Comparison of ENCODE assay signal across 30 cellular contexts in the genomic region with DNA sequence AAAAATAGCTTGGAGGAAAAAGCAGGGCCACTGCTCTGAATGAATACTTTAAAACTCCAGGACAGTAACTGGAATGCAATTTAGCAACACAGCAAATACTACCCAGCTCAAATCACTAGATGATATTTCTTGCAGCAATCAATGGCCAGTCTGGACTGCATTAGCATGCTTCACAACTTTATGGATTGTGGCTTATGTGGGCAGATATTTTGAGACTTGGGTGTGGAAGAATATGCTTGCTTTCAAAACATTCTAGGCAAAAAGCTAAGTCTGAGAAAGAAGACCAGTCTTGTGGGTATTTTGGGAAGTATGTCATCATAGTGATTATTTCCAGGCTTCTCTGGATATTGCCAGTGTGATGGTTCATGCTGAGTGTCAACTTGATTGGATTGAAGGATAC. TPM values are rescaled to one million over a fixed set of nuclear protein-coding genes. Genes with fewer than 3 reads are reported as not detected.
A peak's percentile ranks its signal among the peaks of the same experiment; 100 is the strongest.
DNase-seq lines count a peak whose midpoint lies in the region; TF ChIP-seq lines count a peak whose summit lies in the region.
"Had no signal": no experiment of that assay in that cellular context is flagged by ENCODE, and none has a peak within 500 bp of the region (broad histone marks: within the 10 kb centered on the region; RNA-seq: fewer than 3 reads in every experiment).

No MANE protein-coding gene starts in this region.

- TF ChIP-seq CTCF in AG04449 (IDR thresholded peaks at IDR 0.05; ENCODE audit: insufficient read depth, low read length, missing control alignments) (no peak), HFFc6 (IDR thresholded peaks at IDR 0.05) (no peak), coronary artery (IDR thresholded peaks at IDR 0.05) (no peak), osteocyte (IDR thresholded peaks at IDR 0.05) (no peak)

- peaks cover 16% of the 10 kb centered on the region for H3K27me3 Mint-ChIP-seq in HFFc6 (ENCODE audit: insufficient read depth)
- H3K27me3 Mint-ChIP-seq in osteocyte (ENCODE audit: unreplicated experiment): peaks cover 13% of the 10 kb centered on the region

- POLR2A ChIA-PET in AG04449 (lab: Yijun Ruan, JAX): no interaction called here

- H3K4me1 Mint-ChIP-seq in HFFc6 (ENCODE audit: low read depth) (peaks cover 17% of the 10 kb centered on the region), osteocyte (ENCODE audit: unreplicated experiment) (peaks cover 49% of the 10 kb centered on the region)
- H3K4me1 Mint-ChIP-seq: activated CD8-positive, alpha-beta memory T cell treated with anti-CD3 and anti-CD28 coated beads, Interleukin-2, amount 10 ng/mL, durations not matched to agents 7 days and 5 days; activated naive CD4-positive, alpha-beta T cell treated with anti-CD3 and anti-CD28 coated beads, Interleukin-2, amount 10 ng/mL, durations not matched to agents 7 days and 5 days had no signal

- CTCF ChIA-PET in AG04449 (lab: Yijun Ruan, JAX): no interaction called here

- H3K27ac Mint-ChIP-seq in HFFc6: no peak overlapping the region
- H3K27ac Mint-ChIP-seq in osteocyte (ENCODE audit: unreplicated experiment): peak overlapping the region; percentile 78
- H3K27ac Mint-ChIP-seq: activated CD8-positive, alpha-beta memory T cell treated with anti-CD3 and anti-CD28 coated beads, Interleukin-2, amount 10 ng/mL, durations not matched to agents 7 days and 5 days; activated naive CD4-positive, alpha-beta T cell treated with anti-CD3 and anti-CD28 coated beads, Interleukin-2, amount 10 ng/mL, durations not matched to agents 7 days and 5 days; mesothelial cell of epicardium; natural killer cell treated with Interleukin-12 subunit alpha and Interleukin-12 subunit beta and Interleukin-15 and Interleukin-18, amount 100 ng/mL, for 72 hours; T-helper 17 cell had no signal

- H3K9me3 Mint-ChIP-seq in HFFc6: no peaks in the 10 kb centered on the region
- no peaks in the 10 kb centered on the region for H3K9me3 Mint-ChIP-seq in osteocyte (ENCODE audit: unreplicated experiment)
- H3K9me3 Mint-ChIP-seq: activated naive CD4-positive, alpha-beta T cell treated with anti-CD3 and anti-CD28 coated beads, Interleukin-2, amount 10 ng/mL, durations not matched to agents 7 days and 5 days; central memory CD8-positive, alpha-beta T cell had no signal

- no peaks in the 10 kb centered on the region for H3K36me3 Mint-ChIP-seq in HFFc6 (ENCODE audit: low read depth)
- H3K36me3 Mint-ChIP-seq in osteocyte (ENCODE audit: unreplicated experiment): peaks cover 3% of the 10 kb centered on the region
- H3K36me3 Mint-ChIP-seq: activated CD8-positive, alpha-beta memory T cell treated with anti-CD3 and anti-CD28 coated beads, Interleukin-2, amount 10 ng/mL, durations not matched to agents 7 days and 5 days; activated naive CD4-positive, alpha-beta T cell treated with anti-CD3 and anti-CD28 coated beads, Interleukin-2, amount 10 ng/mL, durations not matched to agents 7 days and 5 days; mesothelial cell of epicardium; natural killer cell treated with Interleukin-12 subunit alpha and Interleukin-12 subunit beta and Interleukin-15 and Interleukin-18, amount 100 ng/mL, for 72 hours had no signal

- H3K4me3 Mint-ChIP-seq in HFFc6 (no peak overlapping the region), osteocyte (ENCODE audit: unreplicated experiment) (no peak overlapping the region)
- H3K4me3 Mint-ChIP-seq: activated CD8-positive, alpha-beta memory T cell treated with anti-CD3 and anti-CD28 coated beads, Interleukin-2, amount 10 ng/mL, durations not matched to agents 7 days and 5 days; activated naive CD4-positive, alpha-beta T cell treated with anti-CD3 and anti-CD28 coated beads, Interleukin-2, amount 10 ng/mL, durations not matched to agents 7 days and 5 days; central memory CD8-positive, alpha-beta T cell; mesothelial cell of epicardium; natural killer cell treated with Interleukin-12 subunit alpha and Interleukin-12 subunit beta and Interleukin-15 and Interleukin-18, amount 100 ng/mL, for 72 hours; T-helper 17 cell had no signal

- peak; percentile 65 for DNase-seq in AG04449 (ENCODE audit: low read depth, low spot score)
- peak; percentile 15 for DNase-seq in HFFc6
- DNase-seq in coronary artery (ENCODE audit: low spot score): no peak
- no peak for DNase-seq in osteocyte (ENCODE audit: extremely low spot score, unreplicated experiment)
- DNase-seq in effector CD8-positive, alpha-beta T cell (lab: John Stamatoyannopoulos, UW): no peak
- no peak for DNase-seq in KG1 (lab: John Stamatoyannopoulos, UW)
- DNase-seq in NK-92 (lab: John Stamatoyannopoulos, UW; ENCODE audit: unreplicated experiment): no peak
- DNase-seq in stimulated activated CD4-positive, alpha-beta T cell treated with anti-CD3 and anti-CD28 coated beads, Interleukin-2, amount 100 ng/mL, for 48 hours: no peak
- DNase-seq: activated CD4-positive, alpha-beta T cell treated with anti-CD3 and anti-CD28 coated beads for 4 hours; activated CD8-positive, alpha-beta memory T cell treated with anti-CD3 and anti-CD28 coated beads, Interleukin-2, amount 10 ng/mL, durations not matched to agents 7 days and 5 days; activated naive CD4-positive, alpha-beta T cell treated with anti-CD3 and anti-CD28 coated beads, Interleukin-2, amount 10 ng/mL, durations not matched to agents 7 days and 5 days; C1 segment of cervical spinal cord; Calu3; effector CD4-positive, alpha-beta T cell; hypothalamus; left ventricle myocardium inferior; NCI-H1048; NCI-H187; NCI-H526 treated with DMSO at 0.1 percent for 48 hours; stimulated activated CD4-positive, alpha-beta T cell treated with anti-CD3 and anti-CD28 coated beads, Interleukin-4, amount 100 ng/mL, for 24 hours; stimulated activated naive CD4-positive, alpha-beta T cell; T-helper 17 cell; thyroid gland had no signal

- H3K27ac ChIP-seq in coronary artery: peak overlapping the region in 1 of 2 donors; percentile 57
- H3K27ac ChIP-seq: left ventricle myocardium inferior, SK-N-MC, thyroid gland had no signal

- H3K4me3 ChIP-seq in AG04449 (ENCODE audit: low read depth, low read length): no peak overlapping the region
- H3K4me3 ChIP-seq in coronary artery: peak overlapping the region; percentile 72
- H3K4me3 ChIP-seq: gastroesophageal sphincter, left ventricle myocardium inferior, SK-N-MC, thyroid gland had no signal

RNA-seq across cellular contexts. Expression of a gene that starts 3.2 kb away (rescaled TPM):
- not detected for total RNA-seq in HFFc6 (2021; fragmentation: NEBNext Ultra II Directional; extraction: Animal tissue kit (Norgen Biotek cat#: 25700))
- 3.8 and 4.3 TPM in 2 replicates for total RNA-seq in osteocyte
- total RNA-seq: A172; activated CD8-positive, alpha-beta memory T cell treated with anti-CD3 and anti-CD28 coated beads, Interleukin-2, amount 10 ng/mL, durations not matched to agents 7 days and 5 days; Calu3; epithelial cell of proximal tubule; natural killer cell treated with Interleukin-12 subunit alpha and Interleukin-12 subunit beta and Interleukin-15 and Interleukin-18, amount 100 ng/mL, for 72 hours; T-helper 17 cell had no signal

RNA-seq across cellular contexts. Expression of a gene that starts 56.8 kb away (rescaled TPM):
- 10 to 100 TPM; 14.6 to 20.1 (median 15.3) TPM for total RNA-seq in HFFc6 (2021; fragmentation: NEBNext Ultra II Directional; extraction: Animal tissue kit (Norgen Biotek cat#: 25700))
- total RNA-seq in osteocyte: 26.0 and 26.4 TPM in 2 replicates

Comparison
In these comparisons a context has a peak if more than half of its experiments do, and no peak if none do; other contexts are left out.
1. DNase-seq: peak in AG04449 (single experiment) and HFFc6 (single experiment); none in coronary artery (single experiment), osteocyte (single experiment), effector CD8-positive, alpha-beta T cell (single experiment), KG1 (single experiment), NK-92 (single experiment) and stimulated activated CD4-positive, alpha-beta T cell treated with anti-CD3 and anti-CD28 coated beads, Interleukin-2, amount 100 ng/mL, for 48 hours (0 of 2).